ENCODE assay signal across 12 cellular contexts in the genomic region with DNA sequence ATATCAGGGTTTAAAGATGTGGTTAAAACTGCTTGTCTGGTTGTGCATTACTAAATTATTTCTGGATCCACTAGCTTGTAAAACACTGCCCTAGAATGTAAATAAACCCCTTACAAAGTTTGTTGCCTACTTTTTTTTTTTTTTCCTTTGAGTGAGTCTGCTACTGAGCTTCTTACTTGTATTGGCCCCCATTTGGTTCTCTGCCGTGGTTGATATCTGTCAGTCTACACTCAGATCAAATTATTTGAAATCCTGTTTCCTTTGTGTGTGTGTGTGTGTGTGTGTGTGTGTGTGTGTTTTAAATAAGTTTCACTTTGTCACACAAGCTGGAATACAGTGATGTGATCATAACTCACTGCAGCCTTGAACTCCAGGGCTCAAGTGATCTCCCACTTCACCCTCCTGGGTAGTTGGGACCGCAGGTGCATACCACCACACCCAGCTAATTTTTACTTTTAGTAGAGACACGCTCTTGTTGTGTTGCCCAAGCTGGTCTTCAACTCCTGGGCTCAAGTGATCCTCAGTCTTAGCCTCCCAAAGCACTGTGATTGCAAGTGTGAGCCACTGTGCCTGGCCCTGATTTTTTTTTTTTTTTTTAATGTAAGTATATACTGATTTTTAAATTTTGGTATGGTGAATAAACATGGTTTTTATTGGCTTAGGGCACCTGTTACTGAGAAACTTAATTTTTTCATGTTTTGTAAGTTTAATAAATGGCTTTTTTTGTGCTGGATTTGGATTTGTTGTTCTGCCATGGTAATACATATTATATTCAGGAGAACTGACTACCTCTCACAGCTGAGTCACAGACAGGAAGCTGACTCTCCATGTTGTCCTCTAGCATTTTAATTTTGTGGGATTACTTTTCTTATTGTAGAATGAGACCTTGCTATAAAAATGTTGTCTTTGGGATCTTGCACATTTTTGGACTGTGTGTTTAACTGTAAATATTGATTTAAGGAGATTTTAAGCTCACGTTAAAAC. TPM values are rescaled to one million over a fixed set of nuclear protein-coding genes. Genes with fewer than 3 reads are reported as not detected.
DNase-seq lines count a peak whose midpoint lies in the region; ATAC-seq, FAIRE-seq and TF ChIP-seq lines count a peak whose summit lies in the region.
"Had no signal": no experiment of that assay in that cellular context is flagged by ENCODE, and none has a peak within 500 bp of the region (broad histone marks: within the 10 kb centered on the region; RNA-seq: fewer than 3 reads in every experiment).

No MANE protein-coding gene starts in this region.

- H3K4me3 ChIP-seq in A673 (ENCODE audit: low read depth, low read length, poor library complexity, severe bottlenecking) (no peak overlapping the region), HEK293 (ENCODE audit: low read depth, low read length) (no peak overlapping the region), astrocyte of the cerebellum (ENCODE audit: low read depth, low read length) (no peak overlapping the region), HepG2 (replicated peaks in 1 of 3; ENCODE audit: insufficient read depth in 1 of 3, low read depth in 2 of 3, low read length in 3 of 3) (0 out of 6 replicates have a peak overlapping the region, but pooled peaks of 1 of the 3 experiments have one; percentile 18)
- H3K4me3 ChIP-seq: colonic mucosa, neural progenitor cell had no signal

- intact Hi-C loops in A673 (cut with micrococcal nuclease; ENCODE audit: unreplicated experiment) (loop anchor here (5.0 kb wide), 1 partner anchor 34 kb away; no protein-coding TSS in a partner anchor), HepG2 (cut with micrococcal nuclease; ENCODE audit: unreplicated experiment) (no loop called here)

- BruUV-seq in A673 (replicated peaks; lab: Mats Ljungman, UMichigan), result no TSS peak
- no TSS peak for BruUV-seq in HepG2 (replicated peaks; lab: Mats Ljungman, UMichigan)

- WGBS in HepG2 (ENCODE audit: low lambda C conversion rate), result 53% methylated on average over 4 of the region's 4 CpGs

- peaks cover 79% of the 10 kb centered on the region for H3K79me2 ChIP-seq in HepG2 (ENCODE audit: insufficient read depth, low read length)

- peak overlapping the region; percentile 48 for H3K4me2 ChIP-seq in HepG2 (ENCODE audit: low read depth, low read length)
- H3K4me2 ChIP-seq: KMS-11, neural progenitor cell had no signal

- no peaks in the 10 kb centered on the region for H3K36me3 ChIP-seq in A673 (ENCODE audit: insufficient read depth, low read length, poor library complexity, severe bottlenecking)
- H3K36me3 ChIP-seq in HEK293 (ENCODE audit: control insufficient read depth in 2 of 2, insufficient read depth in 1 of 2, low read length in 2 of 2), result no peaks in the 10 kb centered on the region
- H3K36me3 ChIP-seq in HepG2 (replicated peaks in 1 of 2; ENCODE audit: control insufficient read depth in 1 of 2, insufficient read depth in 2 of 2, low read length in 2 of 2), result peaks cover 6 to 10% of the 10 kb centered on the region in 2 experiments; a peak in 3 of 5 replicates
- H3K36me3 ChIP-seq: colonic mucosa, neural progenitor cell had no signal

- H3K27ac ChIP-seq in A673 (ENCODE audit: low read depth, low read length, poor library complexity, severe bottlenecking) (peak overlapping the region; percentile 31), HEK293 (ENCODE audit: extremely low read depth, low read depth, low read length) (0 out of 2 replicates have a peak overlapping the region, but pooled peaks have one; percentile 16), HepG2 (ENCODE audit: extremely low read length, insufficient read depth, low read length) (peak overlapping the region; percentile 22)
- H3K27ac ChIP-seq: colonic mucosa, KMS-11, neural progenitor cell had no signal

- no peak for FAIRE-seq in HepG2 (lab: Jason Lieb, UNC)
- FAIRE-seq: G401.6 had no signal

- TF ChIP-seq EP300 in HepG2 (IDR thresholded peaks at IDR 0.05; ENCODE audit: low read depth in 2 of 2, low read length in 2 of 2) (no peak), HepG2 (CRISPR knock-in tag; IDR thresholded peaks at IDR 0.05; ENCODE audit: borderline replicate concordance) (no peak)

- H3K4me1 ChIP-seq in A673 (ENCODE audit: insufficient read depth, low read length, poor library complexity, severe bottlenecking) (peaks cover 58% of the 10 kb centered on the region), HEK293 (ENCODE audit: control insufficient read depth, insufficient read depth, low read length) (peaks cover 21% of the 10 kb centered on the region), HepG2 (ENCODE audit: insufficient read depth, low read length) (peaks cover 81% of the 10 kb centered on the region)
- H3K4me1 ChIP-seq: colonic mucosa had no signal

- H3K9me3 ChIP-seq in A673 (ENCODE audit: low read depth, low read length, poor library complexity, severe bottlenecking) (no peaks in the 10 kb centered on the region), HEK293 (ENCODE audit: control insufficient read depth, insufficient read depth, low read depth, low read length) (no peaks in the 10 kb centered on the region), HepG2 (ENCODE audit: low read length) (no peaks in the 10 kb centered on the region)
- H3K9me3 ChIP-seq: colonic mucosa had no signal

- peaks cover 56% of the 10 kb centered on the region for H4K20me1 ChIP-seq in HepG2 (ENCODE audit: insufficient read depth, low read length)

- H2AFZ ChIP-seq in HepG2 (ENCODE audit: low read length), result no peak overlapping the region
- H2AFZ ChIP-seq: neural progenitor cell had no signal

- H3K9ac ChIP-seq in HepG2 (ENCODE audit: insufficient read depth, low read depth, low read length), result no peak overlapping the region
- H3K9ac ChIP-seq: KMS-11, neural progenitor cell had no signal

- ATAC-seq in HepG2 (no peak; the same call in 2 of the 3 replicates), HG03159 (IDR thresholded peaks at IDR 0.05; ENCODE audit: unreplicated experiment) (no peak)

- POLR2A ChIA-PET in A673 (lab: Charles Lee; ENCODE audit: low non-redundant PET) (no interaction called here), HEK293 (lab: Yijun Ruan, JAX) (interaction anchor here (1.0 to 1.3 kb wide), 2 partner anchors 49 to 190 kb away, joined by 3 to 4 read pairs; no protein-coding TSS in a partner anchor), HepG2 (lab: Yijun Ruan, JAX) (interaction anchor here (0.6 to 1.9 kb wide), 9 partner anchors 8 to 244 kb away, joined by 3 to 6 read pairs (median 3); partner anchors contain the start of gene MAP4K4)

- TF ChIP-seq POLR2A in HepG2 (IDR thresholded peaks at IDR 0.05; ENCODE audit: insufficient read depth in 1 of 2, low read depth in 2 of 2, low read length in 2 of 2), result no peak

- no peak for TF ChIP-seq RAD21 in HepG2 (CRISPR knock-in tag; IDR thresholded peaks at IDR 0.05)

- TF ChIP-seq CTCF in A673 (conservative IDR thresholded peaks at IDR 0.05; ENCODE audit: low read depth, low read length) (no peak), HEK293 (tag by site-specific recombination; IDR thresholded peaks at IDR 0.05) (no peak), astrocyte of the cerebellum (IDR thresholded peaks at IDR 0.05; ENCODE audit: low read depth, low read length, missing control alignments) (no peak), HepG2 (CRISPR knock-in tag; IDR thresholded peaks at IDR 0.05) (no peak)

- DNase-seq in A673 (ENCODE audit: low spot score) (peak; percentile 56), astrocyte of the cerebellum (ENCODE audit: low read depth) (peak; percentile 55), HepG2 (ENCODE audit: low spot score) (peak; percentile 32), OCI-M2 (lab: John Stamatoyannopoulos, UW; ENCODE audit: unreplicated experiment) (no peak), foreskin melanocyte (no peak)
- no peak for DNase-seq in stimulated activated CD4-positive, alpha-beta T cell treated with anti-CD3 and anti-CD28 coated beads, Interleukin-15, amount 100 ng/mL, for 24 hours
- DNase-seq: colonic mucosa had no signal

- H3K27me3 ChIP-seq in A673 (replicated peaks; ENCODE audit: insufficient read depth, low read depth, low read length, poor library complexity) (no peaks in the 10 kb centered on the region), HepG2 (ENCODE audit: control insufficient read depth in 1 of 2, insufficient read depth in 2 of 2, low read length in 2 of 2) (no peaks in the 10 kb centered on the region)
- H3K27me3 ChIP-seq: colonic mucosa, neural progenitor cell had no signal

- CTCF ChIA-PET in A673 (lab: Charles Lee), result interaction anchor here (0.5 to 0.6 kb wide), 4 partner anchors 12 to 343 kb away, joined by 3 to 6 read pairs (median 4); no protein-coding TSS in a partner anchor
- CTCF ChIA-PET in HEK293 (lab: Yijun Ruan, JAX), result interaction anchor here (0.5 to 2.4 kb wide), 8 partner anchors 8 to 623 kb away, joined by 3 to 8 read pairs (median 4); no protein-coding TSS in a partner anchor
- CTCF ChIA-PET in HepG2 (lab: Yijun Ruan, JAX; ENCODE audit: low intra/inter-chr PET ratio, low total read pairs), result no interaction called here

- in situ Hi-C loops in astrocyte of the cerebellum (cut with HindIII; ENCODE audit: low sequenced_read_pairs) (no loop called here), HepG2 (cut with HindIII; ENCODE audit: extremely low pct_ligation_motif_present, low pct_unique_long_range_greater_than_20kb) (no loop called here)

RNA-seq across cellular contexts. Expression of gene MAP4K4, which starts 48.5 kb away (rescaled TPM):
- total RNA-seq in A673 (2021), result 154 and 157 TPM in 2 replicates
- total RNA-seq in HepG2 (2016; rRNA removed; fragmentation: Illumina TruSeq; extraction: Trizol), result 264 and 301 TPM in 2 replicates
- total RNA-seq in HepG2 (2016; cell fraction: cytosol; rRNA removed; fragmentation: Illumina TruSeq; extraction: Trizol; ENCODE audit: low read depth), result 62.1 and 62.9 TPM in 2 replicates
- total RNA-seq in HepG2 (2016; cell fraction: insoluble cytoplasmic fraction; rRNA removed; fragmentation: Illumina TruSeq; extraction: Trizol), result 264 and 269 TPM in 2 replicates
- 200 and 238 TPM in 2 replicates for total RNA-seq in HepG2 (2016; cell fraction: membrane; rRNA removed; fragmentation: Illumina TruSeq; extraction: Trizol)
- 292 and 308 TPM in 2 replicates for total RNA-seq in HepG2 (2016; cell fraction: nucleus; rRNA removed; fragmentation: Illumina TruSeq; extraction: Trizol)
- polyA plus RNA-seq in HepG2 (2011; rRNA removed), result 101 and 105 TPM in 2 replicates
- polyA plus RNA-seq in HepG2 (2011; cell fraction: cytosol; rRNA removed), result 67.0 and 72.8 TPM in 2 replicates
- polyA plus RNA-seq in HepG2 (2011; cell fraction: nucleus; rRNA removed), result 261 and 287 TPM in 2 replicates
- 138 and 155 TPM in 2 replicates for polyA plus RNA-seq in HepG2 (2012)
- 48.8 and 52.9 TPM in 2 replicates for polyA plus RNA-seq in HepG2 (2016; cell fraction: cytosol; fragmentation: Illumina TruSeq; extraction: Trizol; ENCODE audit: low read depth)
- 269 and 298 TPM in 2 replicates for polyA plus RNA-seq in HepG2 (2016; cell fraction: insoluble cytoplasmic fraction; fragmentation: Illumina TruSeq; extraction: Trizol; ENCODE audit: low read depth)
- polyA plus RNA-seq in HepG2 (2016; cell fraction: membrane; fragmentation: Illumina TruSeq; extraction: Trizol; ENCODE audit: low read depth), result 137 and 163 TPM in 2 replicates
- 298 and 312 TPM in 2 replicates for polyA plus RNA-seq in HepG2 (2016; cell fraction: nucleus; fragmentation: Illumina TruSeq; extraction: Trizol; ENCODE audit: insufficient read depth, low read depth)
- polyA minus RNA-seq in HepG2 (2011; rRNA and poly(A)+ RNA removed; ENCODE audit: low replicate concordance), result 84.0 and 279 TPM in 2 replicates
- 99.4 and 99.7 TPM in 2 replicates for polyA minus RNA-seq in HepG2 (2011; cell fraction: cytosol; rRNA and poly(A)+ RNA removed)
- 680 and 703 TPM in 2 replicates for polyA minus RNA-seq in HepG2 (2011; cell fraction: nucleus; rRNA and poly(A)+ RNA removed)

Comparison
In these comparisons a context has a peak if more than half of its experiments do, and no peak if none do; other contexts are left out.
1. DNase-seq: peak in A673 (single experiment), astrocyte of the cerebellum (single experiment) and HepG2 (single experiment); none in OCI-M2 (single experiment), stimulated activated CD4-positive, alpha-beta T cell treated with anti-CD3 and anti-CD28 coated beads, Interleukin-15, amount 100 ng/mL, for 24 hours (single experiment) and foreskin melanocyte (single experiment).
2. Peak in every context shown above with its lines, with median percentiles within 50 percentile points of each other: H3K27ac ChIP-seq.